Comparison of ENCODE assay signal across 18 cellular contexts in genomic region chr10:19097151-19097550, GRCh38. TPM values are rescaled to one million over a fixed set of nuclear protein-coding genes. Genes with fewer than 3 reads are reported as not detected.
DNase-seq lines count a peak whose midpoint lies in the region; ATAC-seq, FAIRE-seq and TF ChIP-seq lines count a peak whose summit lies in the region.
"Had no signal": no experiment of that assay in that cellular context is flagged by ENCODE, and none has a peak within 500 bp of the region (broad histone marks: within the 10 kb centered on the region; RNA-seq: fewer than 3 reads in every experiment).

No MANE protein-coding gene starts in this region.

- H3K9me3 Mint-ChIP-seq in astrocyte (ENCODE audit: unreplicated experiment), result no peaks in the 10 kb centered on the region
- peaks cover 7% of the 10 kb centered on the region for H3K9me3 Mint-ChIP-seq in activated naive CD4-positive, alpha-beta T cell treated with anti-CD3 and anti-CD28 coated beads, Interleukin-2, amount 10 ng/mL, durations not matched to agents 7 days and 5 days

- no peak for FAIRE-seq in astrocyte (lab: Jason Lieb, UNC)
- FAIRE-seq: G401.6, GM12891 had no signal

- no peak overlapping the region for H3K4me3 Mint-ChIP-seq in astrocyte (ENCODE audit: unreplicated experiment)
- H3K4me3 Mint-ChIP-seq in activated naive CD4-positive, alpha-beta T cell treated with anti-CD3 and anti-CD28 coated beads, Interleukin-2, amount 10 ng/mL, durations not matched to agents 7 days and 5 days, result no peak overlapping the region
- H3K4me3 Mint-ChIP-seq: CD8-positive, alpha-beta memory T cell; H9 had no signal

- H3K36me3 ChIP-seq in A673 (ENCODE audit: insufficient read depth, low read length, poor library complexity, severe bottlenecking), result no peaks in the 10 kb centered on the region
- H3K36me3 ChIP-seq in astrocyte (ENCODE audit: insufficient read depth, low read length), result no peaks in the 10 kb centered on the region
- H3K36me3 ChIP-seq in fibroblast of lung (ENCODE audit: control insufficient read depth, insufficient read depth, low read length), result no peaks in the 10 kb centered on the region
- H3K36me3 ChIP-seq: BLaER1 had no signal

- BruUV-seq in A673 (replicated peaks; lab: Mats Ljungman, UMichigan), result no TSS peak

- POLR2A ChIA-PET in A673 (lab: Charles Lee; ENCODE audit: low non-redundant PET), result no interaction called here

- H3K79me2 ChIP-seq in astrocyte (ENCODE audit: insufficient read depth, low read length), result no peaks in the 10 kb centered on the region
- no peaks in the 10 kb centered on the region for H3K79me2 ChIP-seq in fibroblast of lung (ENCODE audit: control insufficient read depth, insufficient read depth, low read length)

- ATAC-seq in omental fat pad (ENCODE audit: low FRiP score) (no peak), HG02884 (IDR thresholded peaks at IDR 0.05; ENCODE audit: unreplicated experiment) (no peak)

- CTCF ChIA-PET in A673 (lab: Charles Lee), result no interaction called here
- CTCF ChIA-PET in activated naive CD4-positive, alpha-beta T cell treated with anti-CD3 and anti-CD28 coated beads, Interleukin-2, amount 10 ng/mL, durations not matched to agents 7 days and 5 days (lab: Charles Lee), result no interaction called here

- H2AFZ ChIP-seq in astrocyte (ENCODE audit: low read depth, low read length) (peak overlapping the region; percentile 52), fibroblast of lung (ENCODE audit: low read length) (no peak overlapping the region)

- H3K4me2 ChIP-seq in astrocyte (ENCODE audit: low read length) (peak overlapping the region; percentile 45), fibroblast of lung (ENCODE audit: extremely low read depth, insufficient read depth, low read length) (no peak overlapping the region)
- H3K4me2 ChIP-seq: BLaER1 had no signal

- H4K20me1 ChIP-seq in astrocyte (ENCODE audit: insufficient read depth, low read length), result no peaks in the 10 kb centered on the region
- no peaks in the 10 kb centered on the region for H4K20me1 ChIP-seq in fibroblast of lung (ENCODE audit: control insufficient read depth, extremely low read depth, insufficient read depth, low read length)
- H4K20me1 ChIP-seq: BLaER1 had no signal

- H3K4me1 ChIP-seq in A673 (ENCODE audit: insufficient read depth, low read length, poor library complexity, severe bottlenecking) (peaks cover 23% of the 10 kb centered on the region), astrocyte (ENCODE audit: insufficient read depth, low read length) (peaks cover 7% of the 10 kb centered on the region), fibroblast of lung (ENCODE audit: control insufficient read depth, extremely low read depth, insufficient read depth, low read length) (no peaks in the 10 kb centered on the region)
- H3K4me1 ChIP-seq: BLaER1 had no signal

- intact Hi-C loops in A673 (cut with micrococcal nuclease; ENCODE audit: unreplicated experiment), result loop anchor here (2.0 kb wide), 1 partner anchor 180 kb away; no protein-coding TSS in a partner anchor

- H3K27ac ChIP-seq in A673 (ENCODE audit: low read depth, low read length, poor library complexity, severe bottlenecking), result no peak overlapping the region
- no peak overlapping the region for H3K27ac ChIP-seq in astrocyte (ENCODE audit: low read depth, low read length)
- no peak overlapping the region for H3K27ac ChIP-seq in fibroblast of lung (ENCODE audit: insufficient read depth, low read length)
- H3K27ac ChIP-seq: BLaER1 had no signal

- H3K27me3 ChIP-seq in A673 (replicated peaks; ENCODE audit: insufficient read depth, low read depth, low read length, poor library complexity) (no peaks in the 10 kb centered on the region), astrocyte (ENCODE audit: insufficient read depth, low read length) (no peaks in the 10 kb centered on the region), fibroblast of lung (ENCODE audit: control insufficient read depth, insufficient read depth, low read length) (no peaks in the 10 kb centered on the region)
- H3K27me3 ChIP-seq: BLaER1 had no signal

- H3K27me3 Mint-ChIP-seq in astrocyte (ENCODE audit: low read depth, unreplicated experiment), result no peaks in the 10 kb centered on the region
- H3K27me3 Mint-ChIP-seq in activated naive CD4-positive, alpha-beta T cell treated with anti-CD3 and anti-CD28 coated beads, Interleukin-2, amount 10 ng/mL, durations not matched to agents 7 days and 5 days, result no peaks in the 10 kb centered on the region
- H3K27me3 Mint-ChIP-seq: CD8-positive, alpha-beta memory T cell had no signal

- H3K9ac ChIP-seq in astrocyte (ENCODE audit: low read length), result no peak overlapping the region
- H3K9ac ChIP-seq in fibroblast of lung (ENCODE audit: insufficient read depth, low read length), result no peak overlapping the region
- H3K9ac ChIP-seq: BLaER1 had no signal

- peak; percentile 35 for DNase-seq in A172 (ENCODE audit: low spot score)
- peak; percentile 65 for DNase-seq in A673 (ENCODE audit: low spot score)
- DNase-seq in astrocyte (ENCODE audit: low read depth), result peak; percentile 71
- DNase-seq in fibroblast of lung (ENCODE audit: low read depth in 2 of 2), result peak; percentile 23 to 77
- no peak for DNase-seq in omental fat pad (ENCODE audit: low spot score)
- no peak for DNase-seq in DMS 273 treated with DMSO at 0.1 percent for 48 hours (lab: John Stamatoyannopoulos, UW)
- no peak for DNase-seq in activated naive CD4-positive, alpha-beta T cell treated with anti-CD3 and anti-CD28 coated beads, Interleukin-2, amount 10 ng/mL, durations not matched to agents 7 days and 5 days
- DNase-seq: AML-193; CD8-positive, alpha-beta memory T cell; DMS79 treated with DMSO at 0.1 percent for 48 hours; EL; GOT3; H9 had no signal

- no peaks in the 10 kb centered on the region for H3K36me3 Mint-ChIP-seq in astrocyte (ENCODE audit: low read depth, unreplicated experiment)
- H3K36me3 Mint-ChIP-seq in activated naive CD4-positive, alpha-beta T cell treated with anti-CD3 and anti-CD28 coated beads, Interleukin-2, amount 10 ng/mL, durations not matched to agents 7 days and 5 days, result no peaks in the 10 kb centered on the region
- H3K36me3 Mint-ChIP-seq: CD8-positive, alpha-beta memory T cell had no signal

- H3K4me3 ChIP-seq in A673 (ENCODE audit: low read depth, low read length, poor library complexity, severe bottlenecking) (no peak overlapping the region), astrocyte (ENCODE audit: insufficient read depth, low read depth, low read length) (no peak overlapping the region), fibroblast of lung (replicated peaks in 1 of 4; ENCODE audit: control extremely low read depth in 1 of 4, insufficient read depth in 1 of 4, low read depth in 3 of 4, low read length in 4 of 4) (no peak overlapping the region)
- H3K4me3 ChIP-seq: BLaER1 had no signal

- H3K4me1 Mint-ChIP-seq in astrocyte (ENCODE audit: low read depth, unreplicated experiment), result no peaks in the 10 kb centered on the region
- H3K4me1 Mint-ChIP-seq in activated naive CD4-positive, alpha-beta T cell treated with anti-CD3 and anti-CD28 coated beads, Interleukin-2, amount 10 ng/mL, durations not matched to agents 7 days and 5 days, result no peaks in the 10 kb centered on the region
- H3K4me1 Mint-ChIP-seq: CD8-positive, alpha-beta memory T cell had no signal

- TF ChIP-seq CTCF in A673 (conservative IDR thresholded peaks at IDR 0.05; ENCODE audit: low read depth, low read length) (no peak), astrocyte (IDR thresholded peaks at IDR 0.05; ENCODE audit: insufficient read depth, low read depth, low read length) (no peak), fibroblast of lung (conservative IDR thresholded peaks at IDR 0.05 in 1 of 2, IDR thresholded peaks at IDR 0.05 in 1 of 2; ENCODE audit: low read depth in 1 of 2, low read length in 2 of 2) (no peak), omental fat pad (IDR thresholded peaks at IDR 0.05) (no peak)

- no peak overlapping the region for H3K27ac Mint-ChIP-seq in astrocyte (ENCODE audit: unreplicated experiment)
- no peak overlapping the region for H3K27ac Mint-ChIP-seq in activated naive CD4-positive, alpha-beta T cell treated with anti-CD3 and anti-CD28 coated beads, Interleukin-2, amount 10 ng/mL, durations not matched to agents 7 days and 5 days
- H3K27ac Mint-ChIP-seq: CD8-positive, alpha-beta memory T cell had no signal

- H3K9me3 ChIP-seq in A673 (ENCODE audit: low read depth, low read length, poor library complexity, severe bottlenecking) (no peaks in the 10 kb centered on the region), astrocyte (ENCODE audit: insufficient read depth, low read depth, low read length) (no peaks in the 10 kb centered on the region), fibroblast of lung (ENCODE audit: control insufficient read depth, insufficient read depth, low read depth, low read length) (no peaks in the 10 kb centered on the region)
- H3K9me3 ChIP-seq: BLaER1 had no signal

RNA-seq across cellular contexts. Expression of gene MALRD1, which starts 48.5 kb away (rescaled TPM):
- total RNA-seq in A172 (2014; rRNA removed; shearing (Covaris generic)), result not detected in 2 replicates
- 0.86 and 1.1 TPM in 2 replicates for total RNA-seq in A673 (2021)
- 0.24 and 0.45 TPM in 2 replicates for total RNA-seq in astrocyte
- 1.3 and 1.7 TPM in 2 replicates for total RNA-seq in fibroblast of lung
- polyA plus RNA-seq in fibroblast of lung, result 0.62 and 0.64 TPM in 2 replicates
- 0.37 and 0.48 TPM in 2 replicates for polyA plus RNA-seq in fibroblast of lung (2012)
- polyA minus RNA-seq in fibroblast of lung (ENCODE audit: low replicate concordance), result 1.6 TPM in 1 of 2 replicates, not detected in the other
- 1 to 10 TPM in 3 of 4 donors, under 1 TPM in 1; 0.93 to 2.4 (median 1.4) TPM for total RNA-seq in omental fat pad
- total RNA-seq: CD8-positive, alpha-beta memory T cell; HT1080 had no signal
- polyA plus RNA-seq: CD8-positive, alpha-beta memory T cell had no signal

Comparison
In these comparisons a context has a peak if more than half of its experiments do, and no peak if none do; other contexts are left out.
1. DNase-seq: peak in A172 (single experiment), A673 (single experiment), astrocyte (single experiment) and fibroblast of lung (2 of 2); none in omental fat pad (single experiment), DMS 273 treated with DMSO at 0.1 percent for 48 hours (single experiment) and activated naive CD4-positive, alpha-beta T cell treated with anti-CD3 and anti-CD28 coated beads, Interleukin-2, amount 10 ng/mL, durations not matched to agents 7 days and 5 days (single experiment).